8 cellular contexts compared by ENCODE assay signal in genomic region chr3:51024765-51025681, GRCh38.
DNase-seq lines count a peak whose midpoint lies in the region; ATAC-seq and TF ChIP-seq lines count a peak whose summit lies in the region.

No MANE protein-coding gene starts in this region.

- H3K27me3 ChIP-seq in parathyroid adenoma (ENCODE audit: control insufficient read depth, insufficient read depth, low read length), result no peaks in the 10 kb centered on the region

- TF ChIP-seq CTCF in parathyroid adenoma (IDR thresholded peaks at IDR 0.05) (no peak), GM10248 (IDR thresholded peaks at IDR 0.05; ENCODE audit: control extremely low read depth, extremely low read depth, low read depth, missing control alignments) (no peak)

- H3K4me2 ChIP-seq in parathyroid adenoma (ENCODE audit: low read length), result no peak overlapping the region

- H2AFZ ChIP-seq in parathyroid adenoma, result peak overlapping the region; percentile 33

- H3K79me2 ChIP-seq in parathyroid adenoma, result no peaks in the 10 kb centered on the region

- peak; percentile 55 for ATAC-seq in GM18498 (IDR thresholded peaks at IDR 0.05; ENCODE audit: unreplicated experiment)
- no peak for ATAC-seq in HG03378 (IDR thresholded peaks at IDR 0.05; ENCODE audit: unreplicated experiment)
- no peak for ATAC-seq in GM21737 (IDR thresholded peaks at IDR 0.05; ENCODE audit: unreplicated experiment)
- no peak for ATAC-seq in HG02981 (IDR thresholded peaks at IDR 0.05; ENCODE audit: unreplicated experiment)

- H3K4me1 ChIP-seq in parathyroid adenoma, result peaks cover 11% of the 10 kb centered on the region

- peak overlapping the region; percentile 45 for H3K27ac ChIP-seq in parathyroid adenoma

- no peaks in the 10 kb centered on the region for H3K36me3 ChIP-seq in parathyroid adenoma (ENCODE audit: control insufficient read depth, insufficient read depth, low read length)

- no peaks in the 10 kb centered on the region for H3K9me3 ChIP-seq in parathyroid adenoma (ENCODE audit: control insufficient read depth, low read length)

- H3K4me3 ChIP-seq in parathyroid adenoma (ENCODE audit: low read depth, low read length), result no peak overlapping the region

- no peak overlapping the region for H3K9ac ChIP-seq in parathyroid adenoma

- POLR2A ChIA-PET in GM10248 (lab: Yijun Ruan, JAX), result no interaction called here

- CTCF ChIA-PET in GM10248 (lab: Yijun Ruan, JAX), result interaction anchor here (1.5 kb wide), 1 partner anchor 53 kb away, joined by 3 read pairs; no protein-coding TSS in a partner anchor

- DNase-seq in OCI-M1 (lab: John Stamatoyannopoulos, UW) (peak; percentile 45), GM10248 (ENCODE audit: extremely low spot score) (no peak)
- peak; percentile 83 for DNase-seq in activated effector memory CD4-positive, alpha-beta T cell treated with anti-CD3 and anti-CD28 coated beads, Interleukin-2, amount 50 U/mL, for 16 hours
